Comparison of ENCODE assay signal across 8 cellular contexts in the genomic region with DNA sequence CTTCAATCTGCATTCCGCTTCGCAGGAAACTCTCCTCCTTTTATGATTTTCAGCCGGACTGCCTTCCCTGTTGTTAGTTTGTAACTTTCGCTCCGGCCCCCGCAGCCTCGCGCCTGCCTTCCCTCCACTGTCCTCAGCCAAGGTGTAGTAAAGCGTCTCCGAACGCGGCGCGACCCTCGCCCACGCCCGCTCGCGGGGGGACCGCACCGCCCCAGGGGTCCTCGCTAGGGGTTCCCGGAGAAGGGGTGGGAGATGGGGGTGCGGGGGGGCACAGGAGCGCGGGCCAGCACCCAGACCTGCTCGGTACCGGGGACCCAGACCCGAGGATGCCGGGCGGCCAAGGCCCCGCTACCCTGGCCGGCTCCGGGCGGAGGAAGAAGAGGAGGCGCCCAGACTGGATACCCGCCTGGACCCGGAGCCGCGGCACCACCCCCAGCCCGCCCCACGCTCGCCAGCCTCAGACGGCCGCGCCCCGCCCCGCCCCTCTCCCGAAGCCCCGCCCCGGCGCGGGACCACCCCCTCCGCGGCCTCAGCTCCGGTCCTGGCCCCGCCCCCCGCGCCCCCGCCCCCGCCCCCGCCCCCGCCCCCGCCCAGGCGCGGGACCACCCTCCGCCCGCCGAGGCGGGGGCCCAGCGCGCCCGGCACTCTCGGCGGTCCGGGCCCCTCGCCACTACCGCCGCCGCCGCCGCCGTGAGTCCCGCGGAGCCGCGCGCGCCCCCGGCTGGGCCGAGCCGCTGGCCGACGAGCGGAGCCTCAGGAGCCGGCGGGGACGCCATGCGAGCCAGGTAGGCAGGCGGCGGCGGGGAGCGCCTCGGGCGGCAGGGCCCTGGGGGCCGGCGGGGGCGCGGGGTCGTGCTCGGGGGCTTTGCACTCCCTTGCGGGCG. TPM values are rescaled to one million over a fixed set of nuclear protein-coding genes. Genes with fewer than 3 reads are reported as not detected.
DNase-seq lines count a peak whose midpoint lies in the region; TF ChIP-seq lines count a peak whose summit lies in the region.

A gene with protein sequence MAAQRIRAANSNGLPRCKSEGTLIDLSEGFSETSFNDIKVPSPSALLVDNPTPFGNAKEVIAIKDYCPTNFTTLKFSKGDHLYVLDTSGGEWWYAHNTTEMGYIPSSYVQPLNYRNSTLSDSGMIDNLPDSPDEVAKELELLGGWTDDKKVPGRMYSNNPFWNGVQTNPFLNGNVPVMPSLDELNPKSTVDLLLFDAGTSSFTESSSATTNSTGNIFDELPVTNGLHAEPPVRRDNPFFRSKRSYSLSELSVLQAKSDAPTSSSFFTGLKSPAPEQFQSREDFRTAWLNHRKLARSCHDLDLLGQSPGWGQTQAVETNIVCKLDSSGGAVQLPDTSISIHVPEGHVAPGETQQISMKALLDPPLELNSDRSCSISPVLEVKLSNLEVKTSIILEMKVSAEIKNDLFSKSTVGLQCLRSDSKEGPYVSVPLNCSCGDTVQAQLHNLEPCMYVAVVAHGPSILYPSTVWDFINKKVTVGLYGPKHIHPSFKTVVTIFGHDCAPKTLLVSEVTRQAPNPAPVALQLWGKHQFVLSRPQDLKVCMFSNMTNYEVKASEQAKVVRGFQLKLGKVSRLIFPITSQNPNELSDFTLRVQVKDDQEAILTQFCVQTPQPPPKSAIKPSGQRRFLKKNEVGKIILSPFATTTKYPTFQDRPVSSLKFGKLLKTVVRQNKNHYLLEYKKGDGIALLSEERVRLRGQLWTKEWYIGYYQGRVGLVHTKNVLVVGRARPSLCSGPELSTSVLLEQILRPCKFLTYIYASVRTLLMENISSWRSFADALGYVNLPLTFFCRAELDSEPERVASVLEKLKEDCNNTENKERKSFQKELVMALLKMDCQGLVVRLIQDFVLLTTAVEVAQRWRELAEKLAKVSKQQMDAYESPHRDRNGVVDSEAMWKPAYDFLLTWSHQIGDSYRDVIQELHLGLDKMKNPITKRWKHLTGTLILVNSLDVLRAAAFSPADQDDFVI (plus strand): TSS at position 632 of the 884 bp plus-strand sequence. CDS start 82,986 bp downstream, outside the sequence.

- peak within 1 kb of the TSS; percentile 83 for H3K4me2 ChIP-seq in mesenchymal stem cell (ENCODE audit: low read length, poor library complexity, severe bottlenecking)

- in situ Hi-C loops in Caki2 (cut with HindIII; ENCODE audit: low pct_unique_long_range_greater_than_20kb, low sequenced_read_pairs), result no loop called here

- peaks cover 3% of the 10 kb centered on the region for H3K79me1 ChIP-seq in mesenchymal stem cell (replicated peaks; ENCODE audit: low read length, poor library complexity, severe bottlenecking)

- H2BK15ac ChIP-seq in mesenchymal stem cell (ENCODE audit: low read depth, poor library complexity, severe bottlenecking), result peak within 1 kb of the TSS; percentile 99

- peak within 1 kb of the TSS; percentile 93 to 100 for H2BK12ac ChIP-seq in mesenchymal stem cell (ENCODE audit: low read length in 2 of 2)

- peak within 1 kb of the TSS; percentile 99 for H4K91ac ChIP-seq in mesenchymal stem cell (ENCODE audit: low read length)

- CTCF ChIA-PET in activated CD4-positive, alpha-beta memory T cell treated with anti-CD3 and anti-CD28 coated beads, Interleukin-2, amount 10 ng/mL, durations not matched to agents 7 days and 5 days (lab: Charles Lee), result no interaction called here

- H2BK5ac ChIP-seq in mesenchymal stem cell (ENCODE audit: low read depth, low read length, poor library complexity, severe bottlenecking), result peak within 1 kb of the TSS; percentile 99

- no peak within 1 kb of the TSS for H3K27ac Mint-ChIP-seq in activated CD4-positive, alpha-beta memory T cell treated with anti-CD3 and anti-CD28 coated beads, Interleukin-2, amount 10 ng/mL, durations not matched to agents 7 days and 5 days

- peaks cover 0 to 7% of the 10 kb centered on the region in 2 experiments for H3K36me3 ChIP-seq in mesenchymal stem cell (ENCODE audit: control insufficient read depth in 1 of 2, insufficient read depth in 2 of 2, low read depth in 1 of 2, low read length in 2 of 2)

- DNase-seq in Caki2 (ENCODE audit: low read depth) (no peak), NCI-H1105 treated with DMSO at 0.1 percent for 48 hours (lab: John Stamatoyannopoulos, UW) (peak; percentile 59), epithelial cell of esophagus (ENCODE audit: low read depth) (peak; percentile 81), mesenchymal stem cell (peak; percentile 84), SKM-1 treated with dmso at 0.1 percent for 144 hours (lab: John Stamatoyannopoulos, UW; ENCODE audit: unreplicated experiment) (no peak)
- DNase-seq in activated CD4-positive, alpha-beta memory T cell treated with anti-CD3 and anti-CD28 coated beads, Interleukin-2, amount 10 ng/mL, durations not matched to agents 7 days and 5 days, result peak; percentile 32
- DNase-seq in stimulated activated CD8-positive, alpha-beta memory T cell treated with anti-CD3 and anti-CD28 coated beads, Interleukin-2, amount 100 ng/mL, for 48 hours (ENCODE audit: low read depth in 2 of 2), result peak; percentile 23 to 40
- DNase-seq in effector CD4-positive, alpha-beta T cell, result no peak

- H3K4me3 ChIP-seq in epithelial cell of esophagus (ENCODE audit: low read length) (peak within 1 kb of the TSS; percentile 72), mesenchymal stem cell (ENCODE audit: insufficient read depth in 1 of 2, low read depth in 1 of 2, low read length in 2 of 2) (peak within 1 kb of the TSS; percentile 89 to 91)

- H3K9me3 ChIP-seq in mesenchymal stem cell (ENCODE audit: control insufficient read depth, low read length), result no peaks in the 10 kb centered on the region

- H2AFZ ChIP-seq in mesenchymal stem cell (ENCODE audit: low read depth, low read length), result no peak within 1 kb of the TSS

- no peaks in the 10 kb centered on the region for H3K9me3 Mint-ChIP-seq in activated CD4-positive, alpha-beta memory T cell treated with anti-CD3 and anti-CD28 coated beads, Interleukin-2, amount 10 ng/mL, durations not matched to agents 7 days and 5 days

- H4K8ac ChIP-seq in mesenchymal stem cell (ENCODE audit: low read length), result peak within 1 kb of the TSS; percentile 98

- peak within 1 kb of the TSS; percentile 96 for H3K9ac ChIP-seq in mesenchymal stem cell (ENCODE audit: low read length)

- peak within 1 kb of the TSS; percentile 39 to 94 for H3K14ac ChIP-seq in mesenchymal stem cell (ENCODE audit: low read length in 2 of 2)

- peak within 1 kb of the TSS; percentile 99 to 100 for H3K18ac ChIP-seq in mesenchymal stem cell (ENCODE audit: low read depth in 1 of 2, low read length in 2 of 2)

- peaks cover 8% of the 10 kb centered on the region for H3K4me1 Mint-ChIP-seq in activated CD4-positive, alpha-beta memory T cell treated with anti-CD3 and anti-CD28 coated beads, Interleukin-2, amount 10 ng/mL, durations not matched to agents 7 days and 5 days

- H3K36me3 Mint-ChIP-seq in activated CD4-positive, alpha-beta memory T cell treated with anti-CD3 and anti-CD28 coated beads, Interleukin-2, amount 10 ng/mL, durations not matched to agents 7 days and 5 days (ENCODE audit: low read depth), result no peaks in the 10 kb centered on the region

- peaks cover 22% of the 10 kb centered on the region for H3K4me1 ChIP-seq in mesenchymal stem cell (ENCODE audit: control insufficient read depth, insufficient read depth, low read depth, low read length)

- POLR2A ChIA-PET in activated CD4-positive, alpha-beta memory T cell treated with anti-CD3 and anti-CD28 coated beads, Interleukin-2, amount 10 ng/mL, durations not matched to agents 7 days and 5 days (lab: Charles Lee), result no interaction called here

- H2AK5ac ChIP-seq in mesenchymal stem cell (ENCODE audit: low read length, severe bottlenecking), result peak within 1 kb of the TSS; percentile 98

- peak within 1 kb of the TSS; percentile 99 for H3K27ac ChIP-seq in mesenchymal stem cell (ENCODE audit: low read length, poor library complexity, severe bottlenecking)

- H2BK120ac ChIP-seq in mesenchymal stem cell (ENCODE audit: low read depth, low read length), result peak within 1 kb of the TSS; percentile 99

- WGBS in mesenchymal stem cell, result 0% methylated on average over 29 of the region's 113 CpGs

- peaks cover 66% of the 10 kb centered on the region for H3K27me3 Mint-ChIP-seq in activated CD4-positive, alpha-beta memory T cell treated with anti-CD3 and anti-CD28 coated beads, Interleukin-2, amount 10 ng/mL, durations not matched to agents 7 days and 5 days

- peak within 1 kb of the TSS; percentile 23 to 99 for H3K23ac ChIP-seq in mesenchymal stem cell (ENCODE audit: low read length in 2 of 2)

- H3K4me3 Mint-ChIP-seq in activated CD4-positive, alpha-beta memory T cell treated with anti-CD3 and anti-CD28 coated beads, Interleukin-2, amount 10 ng/mL, durations not matched to agents 7 days and 5 days, result peak within 1 kb of the TSS; percentile 57

- no peaks in the 10 kb centered on the region for H3K27me3 ChIP-seq in mesenchymal stem cell (ENCODE audit: control insufficient read depth in 1 of 2, insufficient read depth in 1 of 2, low read length in 2 of 2)

- no peak for TF ChIP-seq CTCF in epithelial cell of esophagus (IDR thresholded peaks at IDR 0.05; ENCODE audit: insufficient read depth, low read depth, low read length, missing control alignments)

- peak within 1 kb of the TSS; percentile 98 to 99 for H3K4ac ChIP-seq in mesenchymal stem cell (ENCODE audit: low read depth in 1 of 2, low read length in 2 of 2)

RNA-seq across cellular contexts. Expression of the gene that starts here (rescaled TPM):
- total RNA-seq in Caki2 (2014; rRNA removed; shearing (Covaris generic); ENCODE audit: low replicate concordance), result 33.9 and 38.4 TPM in 2 replicates
- total RNA-seq in activated CD4-positive, alpha-beta memory T cell treated with anti-CD3 and anti-CD28 coated beads, Interleukin-2, amount 10 ng/mL, durations not matched to agents 7 days and 5 days, result under 1 TPM in 1 of 2 experiments, not detected in 1; 0.08 TPM
- 48.8 TPM for polyA plus RNA-seq in mesenchymal stem cell (2013, experiment 1 of 2)
- 47.7 TPM for polyA plus RNA-seq in mesenchymal stem cell (2013, experiment 2 of 2)

Comparison
In these comparisons a context has a peak if more than half of its experiments do, and no peak if none do; other contexts are left out.
1. RNA of the gene that starts here (total RNA-seq): 33.9 to 38.4 TPM in Caki2; 0.08 TPM in activated CD4-positive, alpha-beta memory T cell treated with anti-CD3 and anti-CD28 coated beads, Interleukin-2, amount 10 ng/mL, durations not matched to agents 7 days and 5 days; every median in the first group is over 10 times any median in the second.
2. Peak in DNase-seq in activated CD4-positive, alpha-beta memory T cell treated with anti-CD3 and anti-CD28 coated beads, Interleukin-2, amount 10 ng/mL, durations not matched to agents 7 days and 5 days; RNA of the gene not detected or under 1 TPM.
3. DNase-seq: peak in NCI-H1105 treated with DMSO at 0.1 percent for 48 hours (single experiment), epithelial cell of esophagus (single experiment), mesenchymal stem cell (single experiment) and stimulated activated CD8-positive, alpha-beta memory T cell treated with anti-CD3 and anti-CD28 coated beads, Interleukin-2, amount 100 ng/mL, for 48 hours (2 of 2); none in Caki2 (single experiment), SKM-1 treated with dmso at 0.1 percent for 144 hours (single experiment) and effector CD4-positive, alpha-beta T cell (single experiment).